8 cellular contexts compared by ENCODE assay signal in the genomic region with DNA sequence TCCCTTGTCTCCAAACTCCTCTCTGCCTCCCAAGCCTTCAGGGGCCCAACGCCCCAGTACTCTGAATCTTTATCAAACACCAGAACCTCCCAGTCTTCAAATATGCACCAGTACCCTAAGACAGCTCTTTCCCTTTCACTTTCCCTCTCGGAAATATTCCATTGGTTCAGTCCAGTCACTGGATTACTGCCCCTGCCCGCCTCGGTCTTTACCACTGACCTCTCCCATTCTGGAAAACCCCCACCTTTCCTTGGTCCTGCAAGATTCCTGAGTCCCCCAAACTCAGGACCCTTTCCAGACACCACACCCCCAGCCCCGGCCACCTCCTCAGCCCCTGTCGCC.
DNase-seq lines count a peak whose midpoint lies in the region; ATAC-seq and TF ChIP-seq lines count a peak whose summit lies in the region.

No MANE protein-coding gene starts in this region.

- peaks cover 37% of the 10 kb centered on the region for H3K4me1 Mint-ChIP-seq in T-helper 2 cell treated with Interferon-gamma antibody and Interleukin-4, amounts not matched to agents 5 μg/mL and 100 μg/mL, for 36 hours (ENCODE audit: low read depth)

- H3K4me3 Mint-ChIP-seq in T-helper 2 cell treated with Interferon-gamma antibody and Interleukin-4, amounts not matched to agents 5 μg/mL and 100 μg/mL, for 36 hours: peak overlapping the region; percentile 97

- peak overlapping the region; percentile 74 for H3K4me3 ChIP-seq in HEK293 (ENCODE audit: low read depth, low read length)
- H3K4me3 ChIP-seq in fibroblast of mammary gland (ENCODE audit: control insufficient read depth, low read depth, low read length): peak overlapping the region; percentile 90
- H3K4me3 ChIP-seq in neuron (ENCODE audit: low read length): peak overlapping the region; percentile 88

- peaks cover 2% of the 10 kb centered on the region for H3K4me1 ChIP-seq in HEK293 (ENCODE audit: control insufficient read depth, insufficient read depth, low read length)
- H3K4me1 ChIP-seq in neuron (ENCODE audit: insufficient read depth, low read length): peaks cover 12% of the 10 kb centered on the region

- H3K36me3 Mint-ChIP-seq in T-helper 2 cell treated with Interferon-gamma antibody and Interleukin-4, amounts not matched to agents 5 μg/mL and 100 μg/mL, for 36 hours (ENCODE audit: low read depth): peaks cover 36% of the 10 kb centered on the region

- H3K27me3 ChIP-seq in neuron (ENCODE audit: insufficient read depth, low read length): no peaks in the 10 kb centered on the region

- POLR2A ChIA-PET in HEK293 (lab: Yijun Ruan, JAX): no interaction called here

- peak overlapping the region; percentile 93 for H3K27ac Mint-ChIP-seq in T-helper 2 cell treated with Interferon-gamma antibody and Interleukin-4, amounts not matched to agents 5 μg/mL and 100 μg/mL, for 36 hours

- H3K9me3 ChIP-seq in HEK293 (ENCODE audit: control insufficient read depth, insufficient read depth, low read depth, low read length) (no peaks in the 10 kb centered on the region), neuron (ENCODE audit: low read length) (no peaks in the 10 kb centered on the region)

- H3K36me3 ChIP-seq in HEK293 (ENCODE audit: control insufficient read depth in 2 of 2, insufficient read depth in 1 of 2, low read length in 2 of 2) (peaks cover 8 to 16% of the 10 kb centered on the region in 2 experiments), neuron (ENCODE audit: insufficient read depth, low read length) (peaks cover 12% of the 10 kb centered on the region)

- DNase-seq in T-helper 2 cell treated with Interferon-gamma antibody and Interleukin-4, amounts not matched to agents 5 μg/mL and 100 μg/mL, for 36 hours (ENCODE audit: low spot score): no peak
- peak; percentile 39 for DNase-seq in fibroblast of mammary gland (ENCODE audit: low read depth)
- no peak for DNase-seq in AML-193 (lab: John Stamatoyannopoulos, UW)
- DNase-seq in NCI-H2227 treated with DMSO at 0.1 percent for 48 hours (lab: John Stamatoyannopoulos, UW): no peak

- CTCF ChIA-PET in HEK293 (lab: Yijun Ruan, JAX): no interaction called here

- ATAC-seq in HG03520 (IDR thresholded peaks at IDR 0.05; ENCODE audit: unreplicated experiment): no peak
- no peak for ATAC-seq in HG03039 (IDR thresholded peaks at IDR 0.05; ENCODE audit: unreplicated experiment)

- TF ChIP-seq CTCF in HEK293 (tag by site-specific recombination; IDR thresholded peaks at IDR 0.05) (no peak), fibroblast of mammary gland (conservative IDR thresholded peaks at IDR 0.05; ENCODE audit: control insufficient read depth, insufficient read depth, low read depth, low read length) (no peak)

- peak overlapping the region; percentile 92; the same call in 1 of the 2 replicates for H3K27ac ChIP-seq in HEK293 (ENCODE audit: extremely low read depth, low read depth, low read length)

- H3K27me3 Mint-ChIP-seq in T-helper 2 cell treated with Interferon-gamma antibody and Interleukin-4, amounts not matched to agents 5 μg/mL and 100 μg/mL, for 36 hours (ENCODE audit: low read depth): no peaks in the 10 kb centered on the region

- H3K9me3 Mint-ChIP-seq in T-helper 2 cell treated with Interferon-gamma antibody and Interleukin-4, amounts not matched to agents 5 μg/mL and 100 μg/mL, for 36 hours: peaks cover 6% of the 10 kb centered on the region

- peak overlapping the region; percentile 45 for H2AFZ ChIP-seq in neuron (ENCODE audit: low read depth, low read length)

TF ChIP-seq in HEK293, 187 proteins besides CTCF, POLR2A, EP300 and RAD21:
- TF ChIP-seq PRDM1 (tag by site-specific recombination; IDR thresholded peaks at IDR 0.05) (peak; percentile 26; the same call in 1 of the 2 replicates), ZNF366 (tag by site-specific recombination; conservative IDR thresholded peaks at IDR 0.05) (no peak)
- TF ChIP-seq, protein P1, sequence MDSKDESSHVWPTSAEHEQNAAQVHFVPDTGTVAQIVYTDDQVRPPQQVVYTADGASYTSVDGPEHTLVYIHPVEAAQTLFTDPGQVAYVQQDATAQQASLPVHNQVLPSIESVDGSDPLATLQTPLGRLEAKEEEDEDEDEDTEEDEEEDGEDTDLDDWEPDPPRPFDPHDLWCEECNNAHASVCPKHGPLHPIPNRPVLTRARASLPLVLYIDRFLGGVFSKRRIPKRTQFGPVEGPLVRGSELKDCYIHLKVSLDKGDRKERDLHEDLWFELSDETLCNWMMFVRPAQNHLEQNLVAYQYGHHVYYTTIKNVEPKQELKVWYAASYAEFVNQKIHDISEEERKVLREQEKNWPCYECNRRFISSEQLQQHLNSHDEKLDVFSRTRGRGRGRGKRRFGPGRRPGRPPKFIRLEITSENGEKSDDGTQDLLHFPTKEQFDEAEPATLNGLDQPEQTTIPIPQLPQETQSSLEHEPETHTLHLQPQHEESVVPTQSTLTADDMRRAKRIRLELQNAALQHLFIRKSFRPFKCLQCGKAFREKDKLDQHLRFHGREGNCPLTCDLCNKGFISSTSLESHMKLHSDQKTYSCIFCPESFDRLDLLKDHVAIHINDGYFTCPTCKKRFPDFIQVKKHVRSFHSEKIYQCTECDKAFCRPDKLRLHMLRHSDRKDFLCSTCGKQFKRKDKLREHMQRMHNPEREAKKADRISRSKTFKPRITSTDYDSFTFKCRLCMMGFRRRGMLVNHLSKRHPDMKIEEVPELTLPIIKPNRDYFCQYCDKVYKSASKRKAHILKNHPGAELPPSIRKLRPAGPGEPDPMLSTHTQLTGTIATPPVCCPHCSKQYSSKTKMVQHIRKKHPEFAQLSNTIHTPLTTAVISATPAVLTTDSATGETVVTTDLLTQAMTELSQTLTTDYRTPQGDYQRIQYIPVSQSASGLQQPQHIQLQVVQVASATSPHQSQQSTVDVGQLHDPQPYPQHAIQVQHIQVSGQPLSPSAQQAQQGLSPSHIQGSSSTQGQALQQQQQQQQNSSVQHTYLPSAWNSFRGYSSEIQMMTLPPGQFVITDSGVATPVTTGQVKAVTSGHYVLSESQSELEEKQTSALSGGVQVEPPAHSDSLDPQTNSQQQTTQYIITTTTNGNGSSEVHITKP (tag by site-specific recombination; IDR thresholded peaks at IDR 0.05): peak; percentile 95
TF ChIP-seq in HEK293: peak in this region for 2.
